ENCODE assay signal across 8 cellular contexts in the genomic region with DNA sequence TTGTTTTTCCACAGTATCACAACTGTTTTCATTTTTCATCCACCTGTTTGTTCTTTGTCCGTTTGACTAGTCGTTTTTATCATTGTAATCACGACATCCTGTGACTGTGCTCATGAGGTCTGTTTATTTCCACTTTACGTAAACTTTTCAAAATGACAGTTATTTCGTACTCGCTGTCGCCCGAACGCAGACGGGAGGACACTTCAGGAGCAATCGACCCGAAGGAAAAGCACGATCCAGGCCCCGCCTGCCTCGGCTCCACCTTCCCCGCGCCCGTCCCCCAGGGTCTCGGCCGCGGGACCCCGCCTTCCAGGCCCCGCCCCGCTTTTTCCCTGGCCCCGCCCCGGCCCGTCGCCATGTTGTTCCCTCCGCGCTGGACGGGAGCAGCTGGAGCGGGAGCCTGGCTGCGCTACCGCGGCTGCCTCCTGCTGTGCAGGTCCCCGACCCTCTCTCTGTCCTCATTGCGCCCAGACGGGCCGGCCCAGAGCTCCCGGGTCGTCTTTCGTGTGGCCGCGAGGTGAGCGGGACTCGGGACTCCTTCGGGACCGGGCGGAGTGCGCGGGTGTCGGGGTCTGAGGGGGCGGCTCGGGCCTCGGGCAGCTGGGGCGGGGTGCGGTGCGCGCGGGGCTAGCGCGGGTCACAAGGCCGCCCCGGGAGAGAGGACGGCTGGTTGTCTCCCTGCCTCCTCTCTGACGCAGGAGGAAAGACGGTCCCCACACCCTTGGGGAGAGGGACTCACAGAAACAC. TPM values are rescaled to one million over a fixed set of nuclear protein-coding genes. Genes with fewer than 3 reads are reported as not detected.
DNase-seq lines count a peak whose midpoint lies in the region; ATAC-seq, FAIRE-seq and TF ChIP-seq lines count a peak whose summit lies in the region.

A gene with protein sequence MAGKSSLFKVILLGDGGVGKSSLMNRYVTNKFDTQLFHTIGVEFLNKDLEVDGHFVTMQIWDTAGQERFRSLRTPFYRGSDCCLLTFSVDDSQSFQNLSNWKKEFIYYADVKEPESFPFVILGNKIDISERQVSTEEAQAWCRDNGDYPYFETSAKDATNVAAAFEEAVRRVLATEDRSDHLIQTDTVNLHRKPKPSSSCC (plus strand): TSS at position 357 of the 747 bp plus-strand sequence. CDS start 19,619 bp downstream, outside the sequence.

- H3K79me2 ChIP-seq in HepG2 (ENCODE audit: insufficient read depth, low read length), result peaks cover 41% of the 10 kb centered on the region

- TF ChIP-seq CTCF in AG09319 (IDR thresholded peaks at IDR 0.05; ENCODE audit: low read depth, low read length) (no peak; the same call in none of the 2 replicates), HepG2 (CRISPR knock-in tag; IDR thresholded peaks at IDR 0.05) (no peak)

- peak; percentile 54 to 91; a peak in 3 of 4 replicates for TF ChIP-seq POLR2A in HepG2 (IDR thresholded peaks at IDR 0.05; ENCODE audit: insufficient read depth in 1 of 2, low read depth in 2 of 2, low read length in 2 of 2)

- ATAC-seq in GM19023 (IDR thresholded peaks at IDR 0.05; ENCODE audit: unreplicated experiment), result peak; percentile 80
- ATAC-seq in HG03342 (IDR thresholded peaks at IDR 0.05; ENCODE audit: unreplicated experiment), result peak; percentile 69
- peak; percentile 96 for ATAC-seq in HepG2

- peak; percentile 28 for DNase-seq in AG09319 (ENCODE audit: extremely low read depth, low read depth)
- peak; percentile 51 to 94 for DNase-seq in NCI-H526 (lab: John Stamatoyannopoulos, UW)
- DNase-seq in activated CD4-positive, alpha-beta T cell treated with anti-CD3 and anti-CD28 coated beads, Interleukin-2, amount 50 U/mL, for 1 hour, result peak; percentile 73
- DNase-seq in dedifferentiated amniotic fluid mesenchymal stem cell (ENCODE audit: extremely low spot score), result peak; percentile 43
- DNase-seq in HepG2 (ENCODE audit: low spot score), result peak; percentile 33
- DNase-seq in stimulated activated CD4-positive, alpha-beta T cell treated with anti-CD3 and anti-CD28 coated beads, Interleukin-4, amount 100 ng/mL, for 1 hour, result peak; percentile 82

- in situ Hi-C loops in HepG2 (cut with HindIII; ENCODE audit: extremely low pct_ligation_motif_present, low pct_unique_long_range_greater_than_20kb), result no loop called here

- peak within 1 kb of the TSS; percentile 83 for H2AFZ ChIP-seq in HepG2 (ENCODE audit: low read length)

- TF ChIP-seq EP300 in HepG2 (IDR thresholded peaks at IDR 0.05; ENCODE audit: low read depth in 2 of 2, low read length in 2 of 2) (no peak), HepG2 (CRISPR knock-in tag; IDR thresholded peaks at IDR 0.05; ENCODE audit: borderline replicate concordance) (no peak)

- WGBS in HepG2 (ENCODE audit: low lambda C conversion rate), result 1% methylated on average over 14 of the region's 67 CpGs

- no peaks in the 10 kb centered on the region for H3K27me3 ChIP-seq in HepG2 (ENCODE audit: control insufficient read depth in 1 of 2, insufficient read depth in 2 of 2, low read length in 2 of 2)

- H4K20me1 ChIP-seq in HepG2 (ENCODE audit: insufficient read depth, low read length), result 0 out of 2 replicates have a peak, but pooled peaks cover 3% of the 10 kb centered on the region

- H3K4me3 ChIP-seq in HepG2 (replicated peaks in 1 of 3; ENCODE audit: insufficient read depth in 1 of 3, low read depth in 2 of 3, low read length in 3 of 3), result peak within 1 kb of the TSS; percentile 68 to 88 (median 80)

- intact Hi-C loops in HepG2 (cut with micrococcal nuclease; ENCODE audit: unreplicated experiment), result loop anchor here (2.0 kb wide), 2 partner anchors 30 to 46 kb away; partner anchors contain the start of genes OFD1 and TRAPPC2

- no peak for TF ChIP-seq RAD21 in HepG2 (CRISPR knock-in tag; IDR thresholded peaks at IDR 0.05)

- H3K9ac ChIP-seq in HepG2 (ENCODE audit: insufficient read depth, low read depth, low read length), result peak within 1 kb of the TSS; percentile 83

- no TSS peak for BruUV-seq in HepG2 (replicated peaks; lab: Mats Ljungman, UMichigan)

- peaks cover 36% of the 10 kb centered on the region for H3K4me1 ChIP-seq in HepG2 (ENCODE audit: insufficient read depth, low read length)

- H3K27ac ChIP-seq in HepG2 (ENCODE audit: extremely low read length, insufficient read depth, low read length), result peak within 1 kb of the TSS; percentile 80

- POLR2A ChIA-PET in HepG2 (lab: Yijun Ruan, JAX), result interaction anchor here (0.6 to 1.1 kb wide), 5 partner anchors 14 to 45 kb away, joined by 3 to 11 read pairs (median 4); partner anchors contain the start of genes OFD1 and TRAPPC2

- CTCF ChIA-PET in HepG2 (lab: Yijun Ruan, JAX; ENCODE audit: low intra/inter-chr PET ratio, low total read pairs), result no interaction called here

- no peaks in the 10 kb centered on the region for H3K36me3 ChIP-seq in HepG2 (replicated peaks in 1 of 2; ENCODE audit: control insufficient read depth in 1 of 2, insufficient read depth in 2 of 2, low read length in 2 of 2)

- no peak for FAIRE-seq in HepG2 (lab: Jason Lieb, UNC)

- H3K4me2 ChIP-seq in HepG2 (ENCODE audit: low read depth, low read length), result peak within 1 kb of the TSS; percentile 77

- H3K9me3 ChIP-seq in HepG2 (ENCODE audit: low read length), result no peaks in the 10 kb centered on the region

TF ChIP-seq in HepG2, 621 proteins besides CTCF, POLR2A, EP300 and RAD21 (continues in another document):
- TF ChIP-seq, protein P1, sequence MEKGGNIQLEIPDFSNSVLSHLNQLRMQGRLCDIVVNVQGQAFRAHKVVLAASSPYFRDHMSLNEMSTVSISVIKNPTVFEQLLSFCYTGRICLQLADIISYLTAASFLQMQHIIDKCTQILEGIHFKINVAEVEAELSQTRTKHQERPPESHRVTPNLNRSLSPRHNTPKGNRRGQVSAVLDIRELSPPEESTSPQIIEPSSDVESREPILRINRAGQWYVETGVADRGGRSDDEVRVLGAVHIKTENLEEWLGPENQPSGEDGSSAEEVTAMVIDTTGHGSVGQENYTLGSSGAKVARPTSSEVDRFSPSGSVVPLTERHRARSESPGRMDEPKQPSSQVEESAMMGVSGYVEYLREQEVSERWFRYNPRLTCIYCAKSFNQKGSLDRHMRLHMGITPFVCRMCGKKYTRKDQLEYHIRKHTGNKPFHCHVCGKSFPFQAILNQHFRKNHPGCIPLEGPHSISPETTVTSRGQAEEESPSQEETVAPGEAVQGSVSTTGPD (CRISPR knock-in tag; IDR thresholded peaks at IDR 0.05), result no peak
- peak; percentile 31; the same call in 1 of the 2 replicates for TF ChIP-seq GMEB1 (CRISPR knock-in tag; IDR thresholded peaks at IDR 0.05; ENCODE audit: borderline replicate concordance)
- TF ChIP-seq POGK (CRISPR knock-in tag; conservative IDR thresholded peaks at IDR 0.05), result 0 out of 2 replicates have a peak, but pooled peaks have one; percentile 39
- no peak for TF ChIP-seq ZBTB3 (CRISPR knock-in tag; IDR thresholded peaks at IDR 0.05; ENCODE audit: borderline replicate concordance, low read depth)

RNA-seq across cellular contexts. Expression of the gene that starts here (rescaled TPM):
- 23.1 and 31.2 TPM in 2 replicates for total RNA-seq in HepG2 (2016; rRNA removed; fragmentation: Illumina TruSeq; extraction: Trizol)
- 5.2 and 5.7 TPM in 2 replicates for total RNA-seq in HepG2 (2016; cell fraction: cytosol; rRNA removed; fragmentation: Illumina TruSeq; extraction: Trizol; ENCODE audit: low read depth)
- total RNA-seq in HepG2 (2016; cell fraction: insoluble cytoplasmic fraction; rRNA removed; fragmentation: Illumina TruSeq; extraction: Trizol), result 23.1 and 33.7 TPM in 2 replicates
- total RNA-seq in HepG2 (2016; cell fraction: membrane; rRNA removed; fragmentation: Illumina TruSeq; extraction: Trizol), result 9.9 and 14.7 TPM in 2 replicates
- total RNA-seq in HepG2 (2016; cell fraction: nucleus; rRNA removed; fragmentation: Illumina TruSeq; extraction: Trizol), result 8.6 and 10.6 TPM in 2 replicates
- polyA plus RNA-seq in HepG2 (2011; rRNA removed), result 8.6 and 10.5 TPM in 2 replicates
- polyA plus RNA-seq in HepG2 (2011; cell fraction: cytosol; rRNA removed), result 6.1 and 10.2 TPM in 2 replicates
- polyA plus RNA-seq in HepG2 (2011; cell fraction: nucleus; rRNA removed), result 2.2 and 2.9 TPM in 2 replicates
- 12.1 and 12.3 TPM in 2 replicates for polyA plus RNA-seq in HepG2 (2012)
- 5.3 and 6.9 TPM in 2 replicates for polyA plus RNA-seq in HepG2 (2016; cell fraction: cytosol; fragmentation: Illumina TruSeq; extraction: Trizol; ENCODE audit: low read depth)
- polyA plus RNA-seq in HepG2 (2016; cell fraction: insoluble cytoplasmic fraction; fragmentation: Illumina TruSeq; extraction: Trizol; ENCODE audit: low read depth), result 31.8 and 35.2 TPM in 2 replicates
- polyA plus RNA-seq in HepG2 (2016; cell fraction: membrane; fragmentation: Illumina TruSeq; extraction: Trizol; ENCODE audit: low read depth), result 9.8 and 10.7 TPM in 2 replicates
- polyA plus RNA-seq in HepG2 (2016; cell fraction: nucleus; fragmentation: Illumina TruSeq; extraction: Trizol; ENCODE audit: insufficient read depth, low read depth), result 15.4 and 15.8 TPM in 2 replicates
- polyA minus RNA-seq in HepG2 (2011; rRNA and poly(A)+ RNA removed; ENCODE audit: low replicate concordance), result 2.7 and 14.6 TPM in 2 replicates
- 6.7 and 10.1 TPM in 2 replicates for polyA minus RNA-seq in HepG2 (2011; cell fraction: cytosol; rRNA and poly(A)+ RNA removed)
- polyA minus RNA-seq in HepG2 (2011; cell fraction: nucleus; rRNA and poly(A)+ RNA removed), result 3.1 and 4.6 TPM in 2 replicates

Comparison
In these comparisons a context has a peak if more than half of its experiments do, and no peak if none do; other contexts are left out.
1. Peak in every context shown above with its lines: DNase-seq, ATAC-seq, H3K4me3 ChIP-seq and H3K27ac ChIP-seq.
2. DNase-seq: peak in every context shown above with its lines; median percentile 82 in stimulated activated CD4-positive, alpha-beta T cell treated with anti-CD3 and anti-CD28 coated beads, Interleukin-4, amount 100 ng/mL, for 1 hour; 73 in activated CD4-positive, alpha-beta T cell treated with anti-CD3 and anti-CD28 coated beads, Interleukin-2, amount 50 U/mL, for 1 hour; 72 in NCI-H526; 43 in dedifferentiated amniotic fluid mesenchymal stem cell; 33 in HepG2; 28 in AG09319.